8 cellular contexts compared by ENCODE assay signal in genomic region chr11:62712413-62712812, GRCh38. TPM values are rescaled to one million over a fixed set of nuclear protein-coding genes. Genes with fewer than 3 reads are reported as not detected.
DNase-seq lines count a peak whose midpoint lies in the region; ATAC-seq and TF ChIP-seq lines count a peak whose summit lies in the region.
"Had no signal": no experiment of that assay in that cellular context is flagged by ENCODE, and none has a peak within 500 bp of the region (broad histone marks: within the 10 kb centered on the region; RNA-seq: fewer than 3 reads in every experiment).

No MANE protein-coding gene starts in this region.

- intact Hi-C loops in activated CD4-positive, alpha-beta memory T cell treated with anti-CD3 and anti-CD28 coated beads for 36 hours (cut with micrococcal nuclease): no loop called here
- intact Hi-C loops in natural killer cell (cut with micrococcal nuclease): no loop called here

- ATAC-seq in natural killer cell: no peak
- ATAC-seq: activated CD4-positive, CD25-positive, alpha-beta regulatory T cell treated with anti-CD3 and anti-CD28 coated beads, Interleukin-2, amount 50 U/mL, for 24 hours had no signal

- H3K36me3 Mint-ChIP-seq in activated CD4-positive, alpha-beta memory T cell treated with anti-CD3 and anti-CD28 coated beads for 36 hours: peaks cover 57% of the 10 kb centered on the region
- peaks cover 8% of the 10 kb centered on the region for H3K36me3 Mint-ChIP-seq in natural killer cell

- no peaks in the 10 kb centered on the region for H3K9me3 Mint-ChIP-seq in activated CD4-positive, alpha-beta memory T cell treated with anti-CD3 and anti-CD28 coated beads for 36 hours
- no peaks in the 10 kb centered on the region for H3K9me3 Mint-ChIP-seq in natural killer cell

- peak overlapping the region; percentile 5; the same call in 1 of the 2 replicates for H3K27ac ChIP-seq in DOHH2 (ENCODE audit: low read depth, low read length)

- H3K27me3 ChIP-seq in DOHH2 (ENCODE audit: control insufficient read depth, low read length): no peaks in the 10 kb centered on the region

- H3K4me1 ChIP-seq in DOHH2 (ENCODE audit: control insufficient read depth, low read length): peaks cover 28% of the 10 kb centered on the region

- no peak overlapping the region for H3K4me2 ChIP-seq in DOHH2 (ENCODE audit: low read length)

- no peaks in the 10 kb centered on the region for H3K9me3 ChIP-seq in DOHH2 (ENCODE audit: control insufficient read depth, insufficient read depth, low read length)

- POLR2A ChIA-PET in activated CD4-positive, alpha-beta memory T cell treated with anti-CD3 and anti-CD28 coated beads for 36 hours (lab: Charles Lee): interaction anchor here (0.6 to 0.8 kb wide), 2 partner anchors 18 to 23 kb away, joined by 3 read pairs; no protein-coding TSS in a partner anchor

- no peaks in the 10 kb centered on the region for H3K9me2 ChIP-seq in DOHH2 (replicated peaks; ENCODE audit: control insufficient read depth, low read length)

- peaks cover 61% of the 10 kb centered on the region for H3F3A ChIP-seq in DOHH2 (ENCODE audit: control insufficient read depth, insufficient read depth)

- peak overlapping the region; percentile 87 for H3K27ac Mint-ChIP-seq in activated CD4-positive, alpha-beta memory T cell treated with anti-CD3 and anti-CD28 coated beads for 36 hours
- peak overlapping the region; percentile 66 to 72 for H3K27ac Mint-ChIP-seq in natural killer cell

- H3K4me1 Mint-ChIP-seq in activated CD4-positive, alpha-beta memory T cell treated with anti-CD3 and anti-CD28 coated beads for 36 hours (ENCODE audit: low read depth): peaks cover 67% of the 10 kb centered on the region
- peaks cover 21 to 39% of the 10 kb centered on the region in 2 donors for H3K4me1 Mint-ChIP-seq in natural killer cell

- DNase-seq in activated CD4-positive, alpha-beta memory T cell treated with anti-CD3 and anti-CD28 coated beads for 36 hours: no peak
- no peak for DNase-seq in natural killer cell
- no peak for DNase-seq in SKM-1 (lab: John Stamatoyannopoulos, UW; ENCODE audit: unreplicated experiment)
- DNase-seq in midbrain (lab: John Stamatoyannopoulos, UW): no peak
- DNase-seq in retina: no peak
- DNase-seq: DMS79 treated with DMSO at 0.1 percent for 48 hours had no signal

- H3K4me3 Mint-ChIP-seq in activated CD4-positive, alpha-beta memory T cell treated with anti-CD3 and anti-CD28 coated beads for 36 hours: no peak overlapping the region
- H3K4me3 Mint-ChIP-seq in natural killer cell: peak overlapping the region; percentile 4

- no peaks in the 10 kb centered on the region for H4K20me1 ChIP-seq in DOHH2 (ENCODE audit: control insufficient read depth, insufficient read depth, low read depth, low read length)

- H3K4me3 ChIP-seq in DOHH2 (ENCODE audit: low read length): no peak overlapping the region

- peaks cover 26% of the 10 kb centered on the region for H3K79me2 ChIP-seq in DOHH2 (ENCODE audit: control insufficient read depth, low read length)

- TF ChIP-seq CTCF in DOHH2 (IDR thresholded peaks at IDR 0.05; ENCODE audit: low read depth, low read length, poor library complexity, severe bottlenecking): no peak
- TF ChIP-seq CTCF in natural killer cell (IDR thresholded peaks at IDR 0.05): no peak

- CTCF ChIA-PET in activated CD4-positive, alpha-beta memory T cell treated with anti-CD3 and anti-CD28 coated beads for 36 hours (lab: Charles Lee): interaction anchor here (0.7 to 1.4 kb wide), 5 partner anchors 12 to 149 kb away, joined by 3 to 4 read pairs (median 3); partner anchors contain the start of genes HNRNPUL2 and POLR2G

- peaks cover 78% of the 10 kb centered on the region for H3K36me3 ChIP-seq in DOHH2 (ENCODE audit: control insufficient read depth, low read length)

- no peaks in the 10 kb centered on the region for H3K27me3 Mint-ChIP-seq in activated CD4-positive, alpha-beta memory T cell treated with anti-CD3 and anti-CD28 coated beads for 36 hours
- H3K27me3 Mint-ChIP-seq in natural killer cell (ENCODE audit: low read depth in 2 of 2): no peaks in the 10 kb centered on the region

RNA-seq across cellular contexts. Expression of gene GNG3, which starts 4.9 kb away (rescaled TPM):
- total RNA-seq in activated CD4-positive, alpha-beta memory T cell treated with anti-CD3 and anti-CD28 coated beads for 36 hours: not detected
- total RNA-seq in natural killer cell: not detected

RNA-seq across cellular contexts. Expression of gene BSCL2, which starts 5.2 kb away (rescaled TPM):
- total RNA-seq in activated CD4-positive, alpha-beta memory T cell treated with anti-CD3 and anti-CD28 coated beads for 36 hours: 10 to 100 TPM; 18.0 to 20.4 TPM
- total RNA-seq in natural killer cell: 10 to 100 TPM; 19.7 to 22.0 (median 21.2) TPM

RNA-seq across cellular contexts. Expression of gene HNRNPUL2, which starts 14.8 kb away (rescaled TPM):
- 10 to 100 TPM; 56.0 to 62.3 TPM for total RNA-seq in activated CD4-positive, alpha-beta memory T cell treated with anti-CD3 and anti-CD28 coated beads for 36 hours
- 10 to 100 TPM; 58.0 to 73.1 (median 69.3) TPM for total RNA-seq in natural killer cell

RNA-seq across cellular contexts. Expression of gene TTC9C, which starts 15.9 kb away (rescaled TPM):
- 10 to 100 TPM; 37.6 to 43.0 TPM for total RNA-seq in activated CD4-positive, alpha-beta memory T cell treated with anti-CD3 and anti-CD28 coated beads for 36 hours
- 10 to 100 TPM; 18.3 to 27.2 (median 23.2) TPM for total RNA-seq in natural killer cell

RNA-seq across cellular contexts. Expression of gene LRRN4CL, which starts 23.1 kb away (rescaled TPM):
- under 1 TPM; 0.12 to 0.21 TPM for total RNA-seq in activated CD4-positive, alpha-beta memory T cell treated with anti-CD3 and anti-CD28 coated beads for 36 hours
- total RNA-seq in natural killer cell: not detected
